10 cellular contexts compared by ENCODE assay signal in the genomic region with DNA sequence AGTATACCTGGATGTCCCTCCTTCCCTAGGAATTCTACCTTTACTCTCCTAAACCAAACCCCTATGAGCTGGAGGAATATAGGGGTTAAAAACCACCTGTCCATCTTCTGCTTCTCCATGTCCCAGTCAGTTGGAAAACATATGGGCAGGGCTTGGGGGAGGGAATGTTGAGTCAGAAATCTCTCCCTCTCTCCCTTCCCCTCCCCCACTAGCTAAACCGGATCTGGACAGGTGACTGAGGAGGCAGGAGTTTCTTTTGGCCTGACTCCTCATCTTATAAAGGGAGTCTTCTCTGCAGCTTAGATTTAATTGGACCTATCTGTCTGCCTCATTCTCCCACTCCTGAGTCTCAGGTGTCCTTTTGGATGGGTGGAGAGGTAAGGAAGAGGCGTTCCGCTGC. TPM values are rescaled to one million over a fixed set of nuclear protein-coding genes. Genes with fewer than 3 reads are reported as not detected.
DNase-seq lines count a peak whose midpoint lies in the region; ATAC-seq and TF ChIP-seq lines count a peak whose summit lies in the region.
"Had no signal": no experiment of that assay in that cellular context is flagged by ENCODE, and none has a peak within 500 bp of the region (broad histone marks: within the 10 kb centered on the region; RNA-seq: fewer than 3 reads in every experiment).

No MANE protein-coding gene starts in this region.

- intact Hi-C loops in right cardiac atrium (cut with DNase I), result no loop called here
- intact Hi-C loops in activated CD8-positive, alpha-beta T cell treated with anti-CD3 and anti-CD28 coated beads for 36 hours (cut with micrococcal nuclease), result no loop called here

- H2AK5ac ChIP-seq in mesendoderm (ENCODE audit: low read length), result no peak overlapping the region

- H3K9me3 Mint-ChIP-seq in activated CD8-positive, alpha-beta T cell treated with anti-CD3 and anti-CD28 coated beads for 36 hours, result no peaks in the 10 kb centered on the region
- H3K9me3 Mint-ChIP-seq: dendritic cell treated with granulocyte-macrophage colony-stimulating factor and Interleukin-4, amounts not matched to agents 40 ng/mL and 50 ng/mL, for 4 days had no signal

- H3K4me1 Mint-ChIP-seq in activated CD8-positive, alpha-beta T cell treated with anti-CD3 and anti-CD28 coated beads for 36 hours (ENCODE audit: low read depth), result peaks cover under 1% of the 10 kb centered on the region

- no peak overlapping the region for H3K9ac ChIP-seq in mesendoderm (ENCODE audit: low read length)

- POLR2A ChIA-PET in activated CD8-positive, alpha-beta T cell treated with anti-CD3 and anti-CD28 coated beads for 36 hours (lab: Charles Lee), result interaction anchor here (0.7 kb wide), 1 partner anchor 11 kb away, joined by 4 read pairs; no protein-coding TSS in a partner anchor

- no peak overlapping the region for H2BK15ac ChIP-seq in mesendoderm (replicated peaks; ENCODE audit: low read depth)

- no peak overlapping the region for H3K23ac ChIP-seq in mesendoderm (ENCODE audit: low read length)

- ATAC-seq in right cardiac atrium, result no peak
- no peak for ATAC-seq in activated CD8-positive, alpha-beta T cell treated with anti-CD3 and anti-CD28 coated beads for 36 hours

- peaks cover 5% of the 10 kb centered on the region for H3K27me3 Mint-ChIP-seq in activated CD8-positive, alpha-beta T cell treated with anti-CD3 and anti-CD28 coated beads for 36 hours

- DNase-seq in DMS53 treated with DMSO at 0.1 percent for 48 hours (lab: John Stamatoyannopoulos, UW; ENCODE audit: unreplicated experiment), result peak; percentile 65
- DNase-seq in amniotic epithelial cell (ENCODE audit: low read depth), result peak; percentile 14
- DNase-seq in mesendoderm, result peak; percentile 42
- DNase-seq in stimulated activated CD4-positive, alpha-beta T cell treated with anti-CD3 and anti-CD28 coated beads, Interleukin-2, amount 100 ng/mL, for 24 hours, result no peak
- DNase-seq in right cardiac atrium, result no peak
- DNase-seq in activated CD8-positive, alpha-beta T cell treated with anti-CD3 and anti-CD28 coated beads for 36 hours, result no peak
- DNase-seq: NCI-H1105; Right ventricle myocardium superior; stimulated activated CD4-positive, alpha-beta T cell treated with anti-CD3 and anti-CD28 coated beads, Interleukin-12 subunit alpha, Interleukin-12 subunit beta, amount 100 ng/mL, for 4 hours had no signal

- H3K27ac Mint-ChIP-seq in activated CD8-positive, alpha-beta T cell treated with anti-CD3 and anti-CD28 coated beads for 36 hours, result no peak overlapping the region
- H3K27ac Mint-ChIP-seq: dendritic cell treated with granulocyte-macrophage colony-stimulating factor and Interleukin-4, amounts not matched to agents 40 ng/mL and 50 ng/mL, for 4 days had no signal

- H3K4ac ChIP-seq in mesendoderm (ENCODE audit: low read depth, low read length), result no peak overlapping the region

- CTCF ChIA-PET in activated CD8-positive, alpha-beta T cell treated with anti-CD3 and anti-CD28 coated beads for 36 hours (lab: Charles Lee), result interaction anchor here (0.8 to 2.8 kb wide), 14 partner anchors 10 to 112 kb away, joined by 3 to 13 read pairs (median 4); a partner anchor contains a TSS

- H3K36me3 Mint-ChIP-seq in activated CD8-positive, alpha-beta T cell treated with anti-CD3 and anti-CD28 coated beads for 36 hours (ENCODE audit: low read depth), result no peaks in the 10 kb centered on the region

- H4K8ac ChIP-seq in mesendoderm (ENCODE audit: low read depth, low read length), result no peak overlapping the region

- no peak overlapping the region for H3K4me2 ChIP-seq in mesendoderm (ENCODE audit: low read length)

- WGBS in mesendoderm (ENCODE audit: extremely low coverage, insufficient coverage, low lambda C conversion rate), result no CpG with 5 or more reads among the region's 3 CpGs
- 85% methylated on average over 3 of the region's 3 CpGs for WGBS in right cardiac atrium

- H3K4me3 ChIP-seq in mesendoderm (ENCODE audit: low read length), result no peak overlapping the region
- no peak overlapping the region for H3K4me3 ChIP-seq in right cardiac atrium (ENCODE audit: low read length)

- H4K5ac ChIP-seq in mesendoderm (ENCODE audit: low read length), result no peak overlapping the region

- no peak overlapping the region for H3K4me3 Mint-ChIP-seq in activated CD8-positive, alpha-beta T cell treated with anti-CD3 and anti-CD28 coated beads for 36 hours
- H3K4me3 Mint-ChIP-seq: dendritic cell treated with granulocyte-macrophage colony-stimulating factor and Interleukin-4, amounts not matched to agents 40 ng/mL and 50 ng/mL, for 4 days had no signal

- H3K79me1 ChIP-seq in mesendoderm (ENCODE audit: low read length), result peaks cover 5% of the 10 kb centered on the region

- H3K27ac ChIP-seq in mesendoderm (ENCODE audit: low read depth, low read length) (no peak overlapping the region), right cardiac atrium (ENCODE audit: low read length) (no peak overlapping the region)

- H3K9me3 ChIP-seq in right cardiac atrium (ENCODE audit: control insufficient read depth, low read length), result no peaks in the 10 kb centered on the region

- no peak overlapping the region for H3K18ac ChIP-seq in mesendoderm (ENCODE audit: low read length)

- H3K4me1 ChIP-seq in mesendoderm (ENCODE audit: control insufficient read depth, low read depth, low read length), result peaks cover 4% of the 10 kb centered on the region
- H3K4me1 ChIP-seq in right cardiac atrium (ENCODE audit: control insufficient read depth, insufficient read depth, low read length), result no peaks in the 10 kb centered on the region

- H2BK120ac ChIP-seq in mesendoderm (ENCODE audit: low read depth, low read length), result no peak overlapping the region

- H3K56ac ChIP-seq in mesendoderm (ENCODE audit: low read length), result no peak overlapping the region

- TF ChIP-seq CTCF in activated CD8-positive, alpha-beta T cell treated with anti-CD3 and anti-CD28 coated beads for 36 hours (IDR thresholded peaks at IDR 0.05), result no peak

- peaks cover 14% of the 10 kb centered on the region for H3K79me2 ChIP-seq in mesendoderm (ENCODE audit: control insufficient read depth, insufficient read depth, low read length)

- no peaks in the 10 kb centered on the region for H3K36me3 ChIP-seq in mesendoderm (ENCODE audit: control insufficient read depth, insufficient read depth, low read length)

- H3K27me3 ChIP-seq in mesendoderm (ENCODE audit: insufficient read depth, low read length, poor library complexity), result no peaks in the 10 kb centered on the region
- no peaks in the 10 kb centered on the region for H3K27me3 ChIP-seq in right cardiac atrium (ENCODE audit: control insufficient read depth, insufficient read depth)

- H2BK5ac ChIP-seq in mesendoderm (ENCODE audit: low read length), result no peak overlapping the region

RNA-seq across cellular contexts. Expression of a gene that starts 6.1 kb away (rescaled TPM):
- polyA plus RNA-seq in mesendoderm (2013, experiment 1 of 2), result 29.3 TPM
- 30.6 TPM for polyA plus RNA-seq in mesendoderm (2013, experiment 2 of 2)
- 1 to 10 TPM; 3.2 to 7.4 (median 6.1) TPM for total RNA-seq in right cardiac atrium
- polyA plus RNA-seq in right cardiac atrium, result 6.4 TPM
- total RNA-seq in activated CD8-positive, alpha-beta T cell treated with anti-CD3 and anti-CD28 coated beads for 36 hours, result under 1 TPM; 0.98 to 0.99 TPM

RNA-seq across cellular contexts. Expression of a gene that starts 18.3 kb away (rescaled TPM):
- polyA plus RNA-seq in mesendoderm (2013, experiment 1 of 2), result 327 TPM
- 330 TPM for polyA plus RNA-seq in mesendoderm (2013, experiment 2 of 2)
- 10 to 100 TPM; 65.5 to 77.6 (median 74.2) TPM for total RNA-seq in right cardiac atrium
- polyA plus RNA-seq in right cardiac atrium, result 73.3 TPM
- total RNA-seq in activated CD8-positive, alpha-beta T cell treated with anti-CD3 and anti-CD28 coated beads for 36 hours, result 100 to 1,000 TPM; 447 to 455 TPM

RNA-seq across cellular contexts. Expression of a gene that starts 30.3 kb away (rescaled TPM):
- polyA plus RNA-seq in mesendoderm (2013, experiment 1 of 2), result 13,921 TPM
- 13,663 TPM for polyA plus RNA-seq in mesendoderm (2013, experiment 2 of 2)
- total RNA-seq in right cardiac atrium, result 1,000 to 10,000 TPM; 2,156 to 2,505 (median 2,353) TPM
- polyA plus RNA-seq in right cardiac atrium, result 2,026 TPM
- 1,000 to 10,000 TPM; 5,401 to 5,452 TPM for total RNA-seq in activated CD8-positive, alpha-beta T cell treated with anti-CD3 and anti-CD28 coated beads for 36 hours

RNA-seq across cellular contexts. Expression of a gene that starts 32.0 kb away (rescaled TPM):
- polyA plus RNA-seq in mesendoderm (2013, experiment 1 of 2), result 2.1 TPM
- 2.1 TPM for polyA plus RNA-seq in mesendoderm (2013, experiment 2 of 2)
- total RNA-seq in right cardiac atrium, result 1 to 10 TPM; 6.1 to 8.6 (median 6.7) TPM
- polyA plus RNA-seq in right cardiac atrium, result 2.7 TPM
- 1 to 10 TPM; 6.8 to 7.2 TPM for total RNA-seq in activated CD8-positive, alpha-beta T cell treated with anti-CD3 and anti-CD28 coated beads for 36 hours

RNA-seq across cellular contexts. Expression of a gene that starts 42.0 kb away (rescaled TPM):
- 55.9 TPM for polyA plus RNA-seq in mesendoderm (2013, experiment 1 of 2)
- polyA plus RNA-seq in mesendoderm (2013, experiment 2 of 2), result 55.7 TPM
- 10 to 100 TPM; 30.7 to 38.5 (median 33.6) TPM for total RNA-seq in right cardiac atrium
- polyA plus RNA-seq in right cardiac atrium, result 29.1 TPM
- total RNA-seq in activated CD8-positive, alpha-beta T cell treated with anti-CD3 and anti-CD28 coated beads for 36 hours, result 100 to 1,000 TPM; 154 to 160 TPM

Comparison
In these comparisons a context has a peak if more than half of its experiments do, and no peak if none do; other contexts are left out.
1. DNase-seq: peak in DMS53 treated with DMSO at 0.1 percent for 48 hours (single experiment), amniotic epithelial cell (single experiment) and mesendoderm (single experiment); none in stimulated activated CD4-positive, alpha-beta T cell treated with anti-CD3 and anti-CD28 coated beads, Interleukin-2, amount 100 ng/mL, for 24 hours (0 of 2), right cardiac atrium (0 of 3) and activated CD8-positive, alpha-beta T cell treated with anti-CD3 and anti-CD28 coated beads for 36 hours (single experiment).
2. RNA of a gene that starts 18.3 kb away (total RNA-seq): 447 to 455 TPM in activated CD8-positive, alpha-beta T cell treated with anti-CD3 and anti-CD28 coated beads for 36 hours; 65.5 to 77.6 TPM in right cardiac atrium; every median in the first group is over 4 times any median in the second.